In the genomic region with DNA sequence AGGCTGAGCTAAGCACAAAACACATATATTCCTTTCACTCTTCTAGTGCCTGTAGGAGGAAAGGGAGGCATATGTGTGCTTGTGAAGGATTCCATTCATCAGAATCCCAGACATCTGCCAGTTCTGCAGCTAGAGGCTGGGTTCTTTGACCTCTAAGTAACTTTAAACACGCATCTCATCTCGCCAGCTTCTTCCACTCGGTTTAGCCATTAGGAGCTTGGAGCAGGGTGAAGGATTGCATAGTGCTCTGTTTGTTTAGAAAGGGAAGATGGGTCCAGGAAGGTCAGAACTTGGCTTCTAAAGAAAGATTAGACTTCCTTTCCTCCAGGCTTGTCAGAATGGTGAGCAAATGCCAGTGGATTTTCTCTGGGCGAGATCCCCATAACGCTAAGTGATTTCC, we compare ENCODE assay signal across 12 cellular contexts. TPM values are rescaled to one million over a fixed set of nuclear protein-coding genes. Genes with fewer than 3 reads are reported as not detected.
DNase-seq lines count a peak whose midpoint lies in the region; ATAC-seq, FAIRE-seq and TF ChIP-seq lines count a peak whose summit lies in the region.
"Had no signal": no experiment of that assay in that cellular context is flagged by ENCODE, and none has a peak within 500 bp of the region (broad histone marks: within the 10 kb centered on the region; RNA-seq: fewer than 3 reads in every experiment).

No MANE protein-coding gene starts in this region.

- H3K27me3 Mint-ChIP-seq in Calu3 (ENCODE audit: unreplicated experiment) (no peaks in the 10 kb centered on the region), neural crest cell (ENCODE audit: low read depth) (no peaks in the 10 kb centered on the region)
- H3K27me3 Mint-ChIP-seq: naive B cell had no signal

- H2BK5ac ChIP-seq in H1 (ENCODE audit: low read depth, low read length), result peak overlapping the region; percentile 80; the same call in 1 of the 2 replicates

- no peaks in the 10 kb centered on the region for H4K20me1 ChIP-seq in OCI-LY1 (ENCODE audit: insufficient read depth, low read length)
- peaks cover 4 to 14% of the 10 kb centered on the region in 2 experiments for H4K20me1 ChIP-seq in H1 (replicated peaks in 1 of 2; ENCODE audit: control insufficient read depth in 1 of 2, insufficient read depth in 2 of 2, low read length in 2 of 2)

- intact Hi-C loops in Calu3 (cut with micrococcal nuclease; ENCODE audit: unreplicated experiment), result no loop called here

- H3K18ac ChIP-seq in H1 (ENCODE audit: extremely low read depth, low read length), result no peak overlapping the region

- ATAC-seq in HG03565 (IDR thresholded peaks at IDR 0.05; ENCODE audit: unreplicated experiment), result no peak
- ATAC-seq in GM21528 (IDR thresholded peaks at IDR 0.05; ENCODE audit: low FRiP score, unreplicated experiment), result no peak

- H3K27me3 ChIP-seq in OCI-LY1 (ENCODE audit: insufficient read depth, low read length), result no peaks in the 10 kb centered on the region
- H3K27me3 ChIP-seq in H1 (replicated peaks in 1 of 4; ENCODE audit: control insufficient read depth in 3 of 4, extremely low read depth in 1 of 4, insufficient read depth in 3 of 4, low read length in 3 of 4), result no peaks in the 10 kb centered on the region

- H3K4me3 ChIP-seq in OCI-LY1 (ENCODE audit: low read depth, low read length, poor library complexity, severe bottlenecking) (no peak overlapping the region), H1 (ENCODE audit: extremely low read depth in 1 of 4, insufficient read depth in 2 of 4, low read depth in 3 of 4, low read length in 4 of 4) (no peak overlapping the region)

- H3K23ac ChIP-seq in H1 (ENCODE audit: insufficient read length), result no peak overlapping the region

- H3K9me3 Mint-ChIP-seq in Calu3 (ENCODE audit: low read depth, unreplicated experiment), result no peaks in the 10 kb centered on the region
- H3K9me3 Mint-ChIP-seq in neural crest cell, result no peaks in the 10 kb centered on the region
- H3K9me3 Mint-ChIP-seq: naive B cell had no signal

- H3K27ac ChIP-seq in OCI-LY1 (ENCODE audit: low read depth, low read length, poor library complexity, severe bottlenecking) (peak overlapping the region; percentile 3), H1 (ENCODE audit: low read depth, low read length) (no peak overlapping the region)

- H2BK12ac ChIP-seq in H1 (ENCODE audit: low read depth, low read length), result no peak overlapping the region

- no peak for TF ChIP-seq POLR2A in H1 (IDR thresholded peaks at IDR 0.05; ENCODE audit: control extremely low read depth in 1 of 2, low read depth in 2 of 2, low read length in 2 of 2)

- TF ChIP-seq RAD21 in H1 (IDR thresholded peaks at IDR 0.05 in 1 of 2, conservative IDR thresholded peaks at IDR 0.05 in 1 of 2; ENCODE audit: low read depth in 2 of 2, low read length in 2 of 2), result no peak

- WGBS in H1 (ENCODE audit: extremely low coverage in 1 of 2, insufficient coverage in 1 of 2, insufficient read length in 1 of 2, insufficient replicate concordance in 2 of 2, low coverage in 1 of 2, low lambda C conversion rate in 2 of 2, missing lambda C conversion rate in 1 of 2), 2 experiments, result 90% methylated on average over 5 of the region's 5 CpGs; no CpG with 5 or more reads in 1 of the 2 experiments

- H3K79me2 ChIP-seq in OCI-LY1 (ENCODE audit: insufficient read depth, low read length), result peaks cover 33% of the 10 kb centered on the region
- peaks cover 45 to 76% of the 10 kb centered on the region in 2 experiments for H3K79me2 ChIP-seq in H1 (ENCODE audit: control insufficient read depth in 1 of 2, insufficient read depth in 2 of 2, low read length in 2 of 2)

- peaks cover 34% of the 10 kb centered on the region for H3K4me1 ChIP-seq in OCI-LY1 (ENCODE audit: insufficient read depth, low read length, severe bottlenecking)
- peaks cover 16 to 42% (median 29%) of the 10 kb centered on the region in 4 experiments for H3K4me1 ChIP-seq in H1 (replicated peaks in 1 of 4; ENCODE audit: control insufficient read depth in 3 of 4, insufficient read depth in 4 of 4, low read length in 3 of 4)

- H3K14ac ChIP-seq in H1 (ENCODE audit: insufficient read length), result no peak overlapping the region

- DNase-seq in Calu3 (no peak), H1 (ENCODE audit: low read depth in 1 of 2, low spot score in 2 of 2) (no peak), neural crest cell (ENCODE audit: low read depth, low spot score) (no peak), GM19238 (ENCODE audit: insufficient read length, low spot score) (no peak)
- DNase-seq: activated CD4-positive, alpha-beta T cell treated with anti-CD3 and anti-CD28 coated beads, Interleukin-2, amount 50 U/mL, for 4 hours; amniotic stem cell; DMS79; naive B cell; stimulated activated CD8-positive, alpha-beta memory T cell treated with anti-CD3 and anti-CD28 coated beads, Interleukin-4, amount 100 ng/mL, for 48 hours had no signal

- H3K56ac ChIP-seq in H1 (replicated peaks; ENCODE audit: insufficient read length, low read depth, low read length), result no peak overlapping the region

- no peak for FAIRE-seq in H1 (lab: Jason Lieb, UNC)

- peaks cover 24% of the 10 kb centered on the region for H3K4me1 Mint-ChIP-seq in Calu3 (ENCODE audit: low read depth, unreplicated experiment)
- H3K4me1 Mint-ChIP-seq in neural crest cell, result peaks cover 54% of the 10 kb centered on the region

- H3K23me2 ChIP-seq in H1 (ENCODE audit: low read depth, low read length), result peaks cover 9% of the 10 kb centered on the region

- H3K4me2 ChIP-seq in OCI-LY1 (ENCODE audit: low read length), result no peak overlapping the region
- H3K4me2 ChIP-seq in H1 (ENCODE audit: insufficient read depth in 1 of 2, low read depth in 2 of 2, low read length in 2 of 2), result peak overlapping the region in 1 of 2 experiments; percentile 97; a peak in 1 of 4 replicates

- peaks cover 14% of the 10 kb centered on the region; the same call in 1 of the 2 replicates for H3K79me1 ChIP-seq in H1 (ENCODE audit: low read depth, low read length)

- H2BK15ac ChIP-seq in H1 (ENCODE audit: low read length), result no peak overlapping the region

- H3K36me3 ChIP-seq in OCI-LY1 (ENCODE audit: insufficient read depth, low read length), result no peaks in the 10 kb centered on the region; the same call in 1 of the 2 replicates
- H3K36me3 ChIP-seq in H1 (ENCODE audit: control insufficient read depth in 2 of 4, insufficient read depth in 4 of 4, low read length in 3 of 4), result no peaks in the 10 kb centered on the region

- H3K36me3 Mint-ChIP-seq in Calu3 (ENCODE audit: insufficient read depth, unreplicated experiment) (peaks cover 44% of the 10 kb centered on the region), neural crest cell (ENCODE audit: low read depth) (no peaks in the 10 kb centered on the region)
- H3K36me3 Mint-ChIP-seq: naive B cell had no signal

- TSS peak; percentile 5 for BruUV-seq in Calu3 (replicated peaks; lab: Mats Ljungman, UMichigan)

- TF ChIP-seq EP300 in H1 (IDR thresholded peaks at IDR 0.05; ENCODE audit: borderline replicate concordance in 1 of 2, low read depth in 2 of 2, low read length in 2 of 2), result no peak

- H3F3A ChIP-seq in OCI-LY1 (ENCODE audit: insufficient read depth, low read length), result no peaks in the 10 kb centered on the region

- POLR2A ChIA-PET in H1 (lab: Charles Lee; ENCODE audit: partially characterized antibody), result interaction anchor here (0.8 to 1.7 kb wide), 2 partner anchors 11 to 29 kb away, joined by 3 to 7 read pairs; no protein-coding TSS in a partner anchor

- no peaks in the 10 kb centered on the region for H3K9me2 ChIP-seq in OCI-LY1 (ENCODE audit: low read depth, low read length)

- CTCF ChIA-PET in Calu3 (lab: Charles Lee), result interaction anchor here (0.6 kb wide), 1 partner anchor 29 kb away, joined by 4 read pairs; no protein-coding TSS in a partner anchor
- CTCF ChIA-PET in H1 (lab: Charles Lee; ENCODE audit: partially characterized antibody), result interaction anchor here (1.1 to 4.4 kb wide), 5 partner anchors 9 to 85 kb away, joined by 4 to 23 read pairs (median 5); no protein-coding TSS in a partner anchor

- no peak overlapping the region for H4K8ac ChIP-seq in H1 (ENCODE audit: extremely low read depth, insufficient read depth, low read length)

- H4K91ac ChIP-seq in H1 (replicated peaks; ENCODE audit: insufficient read length, low read length), result peak overlapping the region; percentile 7

- H3K9me3 ChIP-seq in OCI-LY1 (ENCODE audit: low read length) (no peaks in the 10 kb centered on the region), H1 (ENCODE audit: insufficient read depth in 2 of 2, low read depth in 1 of 2, low read length in 1 of 2) (no peaks in the 10 kb centered on the region)

- no peak overlapping the region for H3K4me3 Mint-ChIP-seq in Calu3 (ENCODE audit: low read depth, unreplicated experiment)
- peak overlapping the region; percentile 97 for H3K4me3 Mint-ChIP-seq in neural crest cell

- H2AK5ac ChIP-seq in H1 (ENCODE audit: low read depth, low read length), result peak overlapping the region; percentile 76; the same call in 1 of the 2 replicates

- H2BK20ac ChIP-seq in H1 (ENCODE audit: low read length), result no peak overlapping the region

- H2BK120ac ChIP-seq in H1 (replicated peaks; ENCODE audit: low read depth, low read length), result peak overlapping the region; percentile 58

- peak overlapping the region; percentile 0 for H3K4ac ChIP-seq in H1 (replicated peaks; ENCODE audit: insufficient read length, low read depth, low read length)

- H3K9ac ChIP-seq in OCI-LY1 (ENCODE audit: low read length) (no peak overlapping the region), H1 (replicated peaks in 1 of 4; ENCODE audit: extremely low read depth in 1 of 4, low read depth in 3 of 4, low read length in 3 of 4) (no peak overlapping the region)

- TF ChIP-seq CTCF in Calu3 (IDR thresholded peaks at IDR 0.05; ENCODE audit: unreplicated experiment) (no peak), OCI-LY1 (IDR thresholded peaks at IDR 0.05; ENCODE audit: low read length) (no peak), H1 (IDR thresholded peaks at IDR 0.05; ENCODE audit: control extremely low read depth in 1 of 3, insufficient read depth in 1 of 3, low read depth in 1 of 3, low read length in 3 of 3) (no peak), neural crest cell (conservative IDR thresholded peaks at IDR 0.05) (no peak)

- H3K27ac Mint-ChIP-seq in Calu3 (ENCODE audit: unreplicated experiment) (no peak overlapping the region), neural crest cell (ENCODE audit: unreplicated experiment) (peak overlapping the region; percentile 2)

- H4K5ac ChIP-seq in H1 (ENCODE audit: insufficient read length, low read depth, low read length), result no peak overlapping the region

- H2AFZ ChIP-seq in OCI-LY1 (ENCODE audit: low read length) (no peak overlapping the region), H1 (ENCODE audit: low read length) (no peak overlapping the region)

RNA-seq across cellular contexts. Expression of gene HK1, which starts 43.6 kb away (rescaled TPM):
- total RNA-seq in Calu3 (2022) (58.8 and 61.0 TPM in 2 replicates), neural crest cell (88.8 and 93.2 TPM in 2 replicates)
- 237 and 247 TPM in 2 replicates for total RNA-seq in H1 (2021; fragmentation: NEBNext Ultra II Directional; extraction: Animal tissue kit (Norgen Biotek cat#: 25700))
- 55.8 and 91.2 TPM in 2 replicates for polyA plus RNA-seq in H1 (2011; rRNA removed)
- polyA plus RNA-seq in H1 (2011; cell fraction: cytosol; rRNA removed), result 99.9 TPM
- polyA plus RNA-seq in H1 (2011; cell fraction: nucleus; rRNA removed), result 110 TPM
- 178 to 213 TPM (median 203 TPM) in 4 replicates for polyA plus RNA-seq in H1 (2012, experiment 1 of 2)
- 65.2 TPM for polyA plus RNA-seq in H1 (2012, experiment 2 of 2)
- polyA plus RNA-seq in H1 (2013, experiment 1 of 2), result 115 TPM
- 110 TPM for polyA plus RNA-seq in H1 (2013, experiment 2 of 2)
- 135 and 144 TPM in 2 replicates for polyA minus RNA-seq in H1 (2011; rRNA and poly(A)+ RNA removed)
- polyA minus RNA-seq in H1 (2011; cell fraction: cytosol; rRNA and poly(A)+ RNA removed), result 76.1 TPM
- polyA minus RNA-seq in H1 (2011; cell fraction: nucleus; rRNA and poly(A)+ RNA removed), result 44.9 TPM
